Comparison of ENCODE assay signal across 8 cellular contexts in genomic region chr5:91381774-91382492, GRCh38. TPM values are rescaled to one million over a fixed set of nuclear protein-coding genes. Genes with fewer than 3 reads are reported as not detected.
DNase-seq lines count a peak whose midpoint lies in the region; ATAC-seq, FAIRE-seq and TF ChIP-seq lines count a peak whose summit lies in the region.

No MANE protein-coding gene starts in this region.

- H3K27me3 Mint-ChIP-seq in H9 (ENCODE audit: low read depth): no peaks in the 10 kb centered on the region

- no peak for TF ChIP-seq CTCF in H9 (conservative IDR thresholded peaks at IDR 0.05)
- no peak for TF ChIP-seq CTCF in K562 (IDR thresholded peaks at IDR 0.05 in 2 of 3, conservative IDR thresholded peaks at IDR 0.05 in 1 of 3; ENCODE audit: insufficient read depth in 2 of 3, low read depth in 1 of 3, low read length in 3 of 3)

- H3K36me3 Mint-ChIP-seq in H9 (ENCODE audit: insufficient read depth in 1 of 3, low read depth in 3 of 3): peaks cover 0 to 26% (median 4%) of the 10 kb centered on the region in 3 experiments; a peak in 4 of 7 replicates

- intact Hi-C loops in K562 (cut with micrococcal nuclease) (loop anchor here (1.0 to 2.0 kb wide), 3 partner anchors 101 to 973 kb away; partner anchors contain the start of gene CETN3), sciatic nerve (cut with DNase I) (no loop called here)

- peak overlapping the region; percentile 86 to 97 for H3K4me3 Mint-ChIP-seq in H9

- H3K9ac ChIP-seq in H9 (ENCODE audit: extremely low read depth, insufficient read length, low read length) (peak overlapping the region; percentile 100), K562 (ENCODE audit: insufficient read depth in 1 of 2, low read depth in 2 of 2, low read length in 2 of 2) (peak overlapping the region; percentile 93 to 98)

- POLR2A ChIA-PET in K562 (lab: Yijun Ruan, JAX): interaction anchor here (1.0 to 4.5 kb wide), 12 partner anchors 11 to 361 kb away, joined by 3 to 47 read pairs (median 6); no protein-coding TSS in a partner anchor

- TF ChIP-seq POLR2A in K562 (conservative IDR thresholded peaks at IDR 0.05): no peak; the same call in none of the 2 replicates

- peaks cover 21 to 25% of the 10 kb centered on the region in 2 experiments for H3K4me1 Mint-ChIP-seq in H9

- no peak overlapping the region for H2BK15ac ChIP-seq in H9 (ENCODE audit: low read depth, low read length)

- peak overlapping the region; percentile 73 for H4K5ac ChIP-seq in H9 (ENCODE audit: insufficient read length, low read depth, low read length)

- H3K4me2 ChIP-seq in H9 (ENCODE audit: insufficient read depth, insufficient read length, low read length): peak overlapping the region; percentile 98
- peak overlapping the region; percentile 85 for H3K4me2 ChIP-seq in K562 (ENCODE audit: insufficient read depth, low read length)

- H2AFZ ChIP-seq in H9 (ENCODE audit: low read length) (no peak overlapping the region), K562 (ENCODE audit: low read depth, low read length) (no peak overlapping the region)

- no TSS peak for BruUV-seq in K562 (replicated peaks; lab: Mats Ljungman, UMichigan)

- no peak overlapping the region for H3K23ac ChIP-seq in H9 (ENCODE audit: insufficient read length, low read depth, low read length)

- H3K9me3 ChIP-seq in H9 (ENCODE audit: control insufficient read depth, low read depth, low read length) (no peaks in the 10 kb centered on the region), K562 (replicated peaks; ENCODE audit: control insufficient read depth, insufficient read depth, low read depth, low read length) (no peaks in the 10 kb centered on the region), iPS DF 6.9 (ENCODE audit: control insufficient read depth, insufficient read depth, low read length) (no peaks in the 10 kb centered on the region)

- no peak overlapping the region for H2BK120ac ChIP-seq in H9 (ENCODE audit: low read depth, low read length, poor library complexity, severe bottlenecking)

- ATAC-seq in K562: peak; percentile 63
- ATAC-seq in sciatic nerve: peak; percentile 80
- ATAC-seq in GM18861 (IDR thresholded peaks at IDR 0.05; ENCODE audit: unreplicated experiment): no peak

- peak; percentile 62 for DNase-seq in D341Med (ENCODE audit: low spot score)
- peak; percentile 55 for DNase-seq in H9
- DNase-seq in NCI-H1694 treated with DMSO at 0.1 percent for 48 hours (lab: John Stamatoyannopoulos, UW): peak; percentile 70
- DNase-seq in T-helper 22 cell (ENCODE audit: low read depth): peak; percentile 71
- DNase-seq in K562 (ENCODE audit: extremely low read depth in 1 of 4, low spot score in 3 of 4): peak; percentile 32 to 87 (median 58)
- no peak for DNase-seq in iPS DF 6.9 (ENCODE audit: low read depth, low spot score)
- DNase-seq in sciatic nerve (ENCODE audit: low spot score): peak; percentile 90

- FAIRE-seq in K562 (lab: Jason Lieb, UNC): peak; percentile 35

- H2BK20ac ChIP-seq in H9 (ENCODE audit: low read depth, low read length, poor library complexity, severe bottlenecking): no peak overlapping the region

- H2BK5ac ChIP-seq in H9 (ENCODE audit: insufficient read length, low read length): peak overlapping the region; percentile 65

- H2AK5ac ChIP-seq in H9 (ENCODE audit: insufficient read length, low read length): peak overlapping the region; percentile 96

- peak overlapping the region; percentile 99 for H4K8ac ChIP-seq in H9 (replicated peaks; ENCODE audit: insufficient read length, low read depth, low read length)

- in situ Hi-C loops in K562 (cut with MboI): loop anchor here (10.0 kb wide), 2 partner anchors 277 to 517 kb away; no protein-coding TSS in a partner anchor

- no peaks in the 10 kb centered on the region for H3K9me1 ChIP-seq in K562 (ENCODE audit: control insufficient read depth, insufficient read depth, low read length)

- no peak overlapping the region for H2BK12ac ChIP-seq in H9 (ENCODE audit: insufficient read length, low read depth, low read length)

- H3K79me1 ChIP-seq in H9 (ENCODE audit: insufficient read depth, low read depth, low read length, poor library complexity, severe bottlenecking): no peaks in the 10 kb centered on the region

- peaks cover 23% of the 10 kb centered on the region for H3K36me3 ChIP-seq in K562 (ENCODE audit: control insufficient read depth, insufficient read depth, low read length)
- H3K36me3 ChIP-seq in iPS DF 6.9 (ENCODE audit: control insufficient read depth, insufficient read depth, low read length): no peaks in the 10 kb centered on the region

- peaks cover 4% of the 10 kb centered on the region for H3K23me2 ChIP-seq in H9 (ENCODE audit: insufficient read length, low read depth, low read length, poor library complexity, severe bottlenecking)

- H3K4ac ChIP-seq in H9 (ENCODE audit: low read depth, low read length): no peak overlapping the region; the same call in 1 of the 2 replicates

- H3K18ac ChIP-seq in H9 (ENCODE audit: insufficient read length, low read depth, low read length): peak overlapping the region; percentile 74

- H3T11ph ChIP-seq in H9 (ENCODE audit: low read length): peak overlapping the region; percentile 93

- H4K20me1 ChIP-seq in H9 (ENCODE audit: control insufficient read depth, insufficient read depth, insufficient read length): no peaks in the 10 kb centered on the region
- 0 out of 2 replicates have a peak, but pooled peaks cover 3% of the 10 kb centered on the region for H4K20me1 ChIP-seq in K562 (replicated peaks; ENCODE audit: control insufficient read depth, insufficient read depth, low read length)

- H3K4me3 ChIP-seq in K562 (peak overlapping the region; percentile 60), iPS DF 6.9 (ENCODE audit: low read length) (peak overlapping the region; percentile 54; the same call in 1 of the 2 replicates)

- CTCF ChIA-PET in K562 (lab: Yijun Ruan, JAX; ENCODE audit: low intra/inter-chr PET ratio): interaction anchor here (1.0 kb wide), 1 partner anchor 281 kb away, joined by 3 read pairs; no protein-coding TSS in a partner anchor

- H3K4me1 ChIP-seq in H9 (ENCODE audit: insufficient read depth, low read length) (no peaks in the 10 kb centered on the region), K562 (replicated peaks in 1 of 2; ENCODE audit: control insufficient read depth in 2 of 2, insufficient read depth in 2 of 2, low read length in 2 of 2) (no peaks in the 10 kb centered on the region; a peak in 1 of 5 replicates), iPS DF 6.9 (ENCODE audit: control insufficient read depth, insufficient read depth, low read length) (no peaks in the 10 kb centered on the region)

- H3K27ac ChIP-seq in H9 (ENCODE audit: insufficient read length, low read depth, low read length) (peak overlapping the region; percentile 95), K562 (ENCODE audit: extremely low read depth, low read depth, low read length) (peak overlapping the region; percentile 96), iPS DF 6.9 (ENCODE audit: low read length) (no peak overlapping the region)

- H3K27me3 ChIP-seq in H9 (ENCODE audit: insufficient read depth, low read length) (no peaks in the 10 kb centered on the region), K562 (ENCODE audit: control insufficient read depth in 2 of 2, insufficient read depth in 2 of 2, low read length in 2 of 2) (no peaks in the 10 kb centered on the region), iPS DF 6.9 (ENCODE audit: control insufficient read depth, insufficient read depth, low read length) (no peaks in the 10 kb centered on the region)

- no peak overlapping the region for H4K91ac ChIP-seq in H9 (ENCODE audit: insufficient read length, low read depth, low read length)

- no CpG with 5 or more reads among the region's 11 CpGs for WGBS in H9 (ENCODE audit: extremely low coverage, insufficient read length, low lambda C conversion rate)
- under 1% methylated on average over 11 of the region's 11 CpGs for WGBS in K562 (ENCODE audit: insufficient coverage, low coverage, missing lambda C conversion rate)
- WGBS in iPS DF 6.9 (ENCODE audit: insufficient coverage, insufficient read length): no CpG with 5 or more reads among the region's 11 CpGs

- H3K56ac ChIP-seq in H9 (ENCODE audit: insufficient read length, low read depth, low read length): no peak overlapping the region

- peak overlapping the region; percentile 62 to 99 (median 98); a peak in 6 of 7 replicates for H3K27ac Mint-ChIP-seq in H9

- H3K14ac ChIP-seq in H9 (ENCODE audit: insufficient read depth, low read length): peak overlapping the region; percentile 80; the same call in 1 of the 2 replicates

- H3K79me2 ChIP-seq in H9 (ENCODE audit: insufficient read depth, low read length) (no peaks in the 10 kb centered on the region), K562 (ENCODE audit: control insufficient read depth, insufficient read depth, low read length) (peaks cover 73% of the 10 kb centered on the region)

- TF ChIP-seq EP300 in K562 (IDR thresholded peaks at IDR 0.05; ENCODE audit: low read length): peak; percentile 36; the same call in 1 of the 2 replicates

- H3K9me3 Mint-ChIP-seq in H9: peaks cover 0 to 2% of the 10 kb centered on the region in 2 experiments; a peak in 2 of 5 replicates

- TF ChIP-seq RAD21 in K562 (CRISPR knock-in tag; conservative IDR thresholded peaks at IDR 0.05 in 1 of 2, IDR thresholded peaks at IDR 0.05 in 1 of 2): no peak

RNA-seq across cellular contexts. Expression of gene ARRDC3, which starts 1.2 kb away (rescaled TPM):
- 2.8 and 5.5 TPM in 2 replicates for total RNA-seq in H9 (2021)
- total RNA-seq in K562 (2011; cell fraction: chromatin; rRNA removed; ENCODE audit: low replicate concordance): 71.8 and 190 TPM in 2 replicates
- total RNA-seq in K562 (2011; cell fraction: nucleolus; rRNA removed): 40.0 and 50.7 TPM in 2 replicates
- 79.3 and 101 TPM in 2 replicates for total RNA-seq in K562 (2011; cell fraction: nucleoplasm; rRNA removed)
- total RNA-seq in K562 (2014; rRNA removed): 45.2 and 46.2 TPM in 2 replicates
- 54.4 and 58.1 TPM in 2 replicates for total RNA-seq in K562 (2014; rRNA removed; fragmentation: Illumina TruSeq; extraction: Trizol)
- 36.0 and 39.4 TPM in 2 replicates for total RNA-seq in K562 (2015; rRNA removed; fragmentation: Illumina TruSeq; extraction: Trizol)
- total RNA-seq in K562 (2021): 42.1 and 49.1 TPM in 2 replicates
- 40.4 and 41.0 TPM in 2 replicates for polyA plus RNA-seq in K562 (2011; rRNA removed)
- polyA plus RNA-seq in K562 (2011; cell fraction: cytosol; rRNA removed): 6.3 and 18.7 TPM in 2 replicates
- polyA plus RNA-seq in K562 (2011; cell fraction: nucleus; rRNA removed): 49.0 and 78.9 TPM in 2 replicates
- polyA plus RNA-seq in K562 (2012): 27.7 and 35.0 TPM in 2 replicates
- 19.3 and 25.5 TPM in 2 replicates for polyA plus RNA-seq in K562 (2014; fragmentation: Illumina TruSeq; extraction: Trizol)
- 10 to 100 TPM; 23.8 to 30.2 TPM for polyA plus RNA-seq in K562 (2014; fragmentation: Nextera tagmentation; extraction: Ambion mirVana)
- polyA plus RNA-seq in K562 (2014; rRNA removed): 15.3 and 15.9 TPM in 2 replicates
- 193 and 245 TPM in 2 replicates for polyA minus RNA-seq in K562 (2011; rRNA and poly(A)+ RNA removed)
- polyA minus RNA-seq in K562 (2011; cell fraction: cytosol; rRNA and poly(A)+ RNA removed): 88.1 and 97.8 TPM in 2 replicates
- 124 and 274 TPM in 2 replicates for polyA minus RNA-seq in K562 (2011; cell fraction: nucleus; rRNA and poly(A)+ RNA removed)
- total RNA-seq in sciatic nerve: 178 TPM
